In the genomic region with DNA sequence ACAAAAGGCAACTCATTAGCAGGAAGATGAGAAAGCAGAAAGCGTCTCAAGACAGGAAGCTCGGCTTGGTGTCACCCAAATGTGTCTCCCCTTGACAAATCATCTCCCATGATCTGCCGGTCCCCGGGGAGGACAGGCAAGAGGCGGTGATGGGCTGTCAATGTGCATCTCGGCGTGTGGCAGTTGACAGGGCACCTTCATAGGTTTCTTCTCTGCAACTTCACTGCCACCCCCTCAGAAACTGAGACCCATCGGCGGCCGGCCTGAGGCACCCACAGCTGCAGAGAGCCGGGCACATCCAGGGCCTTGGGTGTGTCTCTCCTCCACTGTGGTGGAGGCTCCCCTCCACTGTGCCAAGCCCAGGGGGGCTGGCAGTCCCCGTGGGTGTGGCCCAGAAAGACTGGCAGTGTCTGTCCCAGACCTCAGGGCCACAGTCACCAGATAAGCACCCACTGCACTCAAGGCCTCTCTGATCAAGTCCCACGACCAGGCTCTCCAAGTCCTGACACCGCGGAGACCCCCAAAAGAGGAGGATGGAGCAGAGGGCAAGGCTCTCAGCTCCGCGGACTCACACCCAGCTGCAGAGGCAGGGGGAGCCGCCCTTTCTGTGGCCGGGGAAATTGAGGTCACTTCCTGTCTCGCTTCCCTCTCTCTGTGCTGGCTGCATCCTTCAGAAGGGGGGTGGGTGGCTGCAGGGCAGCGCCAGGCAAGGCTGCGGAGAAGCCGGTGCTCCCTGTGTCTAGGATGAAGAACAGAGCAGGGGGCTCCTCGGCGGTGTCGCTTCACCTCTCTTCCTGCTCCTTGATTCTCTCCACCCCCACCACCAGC, we compare ENCODE assay signal across 8 cellular contexts. TPM values are rescaled to one million over a fixed set of nuclear protein-coding genes. Genes with fewer than 3 reads are reported as not detected.
DNase-seq lines count a peak whose midpoint lies in the region; ATAC-seq and TF ChIP-seq lines count a peak whose summit lies in the region.

No MANE protein-coding gene starts in this region.

- DNase-seq in Daoy (ENCODE audit: low read depth) (peak; percentile 63), NB4 (ENCODE audit: low read depth) (peak; percentile 94), activated T-cell treated with anti-CD3 and anti-CD28 coated beads for 1 hour (ENCODE audit: low read depth) (peak; percentile 62), heart right ventricle (peak; percentile 66 to 78), NCI-H2227 (lab: John Stamatoyannopoulos, UW; ENCODE audit: unreplicated experiment) (no peak), RKO (ENCODE audit: low spot score) (no peak)
- peak; percentile 68 for DNase-seq in stimulated activated CD4-positive, alpha-beta T cell treated with anti-CD3 and anti-CD28 coated beads, Interleukin-2, amount 100 ng/mL, for 4 hours (ENCODE audit: low read depth)

- 56 to 64% methylated on average over 26 of the region's 26 CpGs for WGBS in heart right ventricle, 2 donors

- TF ChIP-seq CTCF in NB4 (IDR thresholded peaks at IDR 0.05; ENCODE audit: low read depth, low read length) (no peak), heart right ventricle (IDR thresholded peaks at IDR 0.05) (no peak)

- intact Hi-C loops in heart right ventricle (cut with DNase I) = no loop called here

- peaks cover 2 to 58% (median 46%) of the 10 kb centered on the region in 9 donors for H3K4me1 ChIP-seq in heart right ventricle

- no peaks in the 10 kb centered on the region for H3K27me3 ChIP-seq in heart right ventricle

- H3K4me3 ChIP-seq in NB4 (ENCODE audit: low read depth, low read length) (peak overlapping the region; percentile 70), heart right ventricle (peak overlapping the region in 9 of 10 donors; percentile 1 to 56 (median 44))

- peak overlapping the region; percentile 34 to 97 (median 82) for H3K27ac ChIP-seq in heart right ventricle

- TF ChIP-seq POLR2A in NB4 (IDR thresholded peaks at IDR 0.05; ENCODE audit: extremely low read depth, insufficient read length) = peak; percentile 80

- peak; percentile 96 for ATAC-seq in GM21737 (IDR thresholded peaks at IDR 0.05; ENCODE audit: unreplicated experiment)
- peak; percentile 61 to 95 (median 88) for ATAC-seq in heart right ventricle

- no peaks in the 10 kb centered on the region for H3K36me3 ChIP-seq in heart right ventricle

- no peaks in the 10 kb centered on the region for H3K9me3 ChIP-seq in heart right ventricle

RNA-seq across cellular contexts. Expression of a gene that starts 39.6 kb away (rescaled TPM):
- total RNA-seq in Daoy (2014; rRNA removed; shearing (Covaris generic)) = 72.3 and 86.9 TPM in 2 replicates
- 10 to 100 TPM in 6 of 10 donors, 1 to 10 TPM in 4; 8.5 to 22.6 (median 11.0) TPM for total RNA-seq in heart right ventricle
- polyA plus RNA-seq in heart right ventricle = 1 to 10 TPM; 7.6 to 7.7 TPM

Comparison
In these comparisons a context has a peak if more than half of its experiments do, and no peak if none do; other contexts are left out.
1. DNase-seq: peak in Daoy (single experiment), NB4 (single experiment), activated T-cell treated with anti-CD3 and anti-CD28 coated beads for 1 hour (single experiment), heart right ventricle (2 of 2) and stimulated activated CD4-positive, alpha-beta T cell treated with anti-CD3 and anti-CD28 coated beads, Interleukin-2, amount 100 ng/mL, for 4 hours (single experiment); none in NCI-H2227 (single experiment) and RKO (single experiment).